In genomic region chr19:58511353-58512208, GRCh38 we compare ENCODE assay signal across 1 cellular context.
TF ChIP-seq lines count a peak whose summit lies in the region.

Gene SLC27A5, minus strand, starts transcription at chr19:58511992. Its CDS starts 37 bp downstream, at chr19:58511955.

TF ChIP-seq in A549, 52 proteins besides CTCF, POLR2A, EP300 and RAD21:
- TF ChIP-seq PBX3 (IDR thresholded peaks at IDR 0.05) (peak; percentile 12; the same call in 1 of the 2 replicates), CBX2 (IDR thresholded peaks at IDR 0.05; ENCODE audit: borderline replicate concordance, low read depth) (no peak), TP53 (CRISPR knock-in tag; IDR thresholded peaks at IDR 0.05) (no peak), HOXB13 (CRISPR knock-in tag; IDR thresholded peaks at IDR 0.05; ENCODE audit: low read depth) (no peak)
TF ChIP-seq in A549: peak in this region for 1.
